Comparison of ENCODE assay signal across 8 cellular contexts in genomic region chr7:38358273-38358766, GRCh38.
DNase-seq lines count a peak whose midpoint lies in the region; ATAC-seq and TF ChIP-seq lines count a peak whose summit lies in the region.
"Not testable (repeated sequence)": the region's sequence is repeated elsewhere in the genome, so short reads cannot be mapped to it uniquely, and the experiment has no call there.

No MANE protein-coding gene starts in this region.

- H3K27ac ChIP-seq in DOHH2 (ENCODE audit: low read depth, low read length) = peak overlapping the region; percentile 44
- H3K27ac ChIP-seq in effector memory CD4-positive, alpha-beta T cell (ENCODE audit: insufficient read depth, low read length, poor library complexity, severe bottlenecking) = peak overlapping the region; percentile 84

- peak overlapping the region; percentile 72 for H3K4me2 ChIP-seq in DOHH2 (ENCODE audit: low read length)

- H3K36me3 Mint-ChIP-seq in activated T-helper 1 cell treated with anti-CD3 and anti-CD28 coated beads, Interleukin-12 subunit alpha, Interleukin-12 subunit beta, Interleukin-2, Interleukin-4 antibody, amounts not matched to agents 30 ng/mL and 10 ng/mL and 1 ng/mL, durations not matched to agents 14 hours and 24 hours and 36 hours (ENCODE audit: low read depth) = peaks cover 15% of the 10 kb centered on the region
- peaks cover 19% of the 10 kb centered on the region for H3K36me3 Mint-ChIP-seq in stimulated activated naive CD8-positive, alpha-beta T cell treated with anti-CD3 and anti-CD28 coated beads, Interleukin-15, Interleukin-2, amounts not matched to agents 100 ng/mL and 50 ng/mL, for 24 hours (ENCODE audit: low read depth)

- DNase-seq in Kasumi-1 (lab: John Stamatoyannopoulos, UW) (peak; percentile 54 to 59), T-helper 22 cell (ENCODE audit: low read depth) (peak; percentile 26), myocyte (ENCODE audit: low read depth) (peak; percentile 30)
- DNase-seq in activated T-helper 1 cell treated with anti-CD3 and anti-CD28 coated beads, Interleukin-12 subunit alpha, Interleukin-12 subunit beta, Interleukin-2, Interleukin-4 antibody, amounts not matched to agents 30 ng/mL and 10 ng/mL and 1 ng/mL, durations not matched to agents 14 hours and 24 hours and 36 hours (ENCODE audit: low spot score) = peak; percentile 22
- not testable (repeated sequence) for DNase-seq in effector memory CD4-positive, alpha-beta T cell

- not testable (repeated sequence) for H3K36me3 ChIP-seq in DOHH2 (ENCODE audit: control insufficient read depth, low read length); effector memory CD4-positive, alpha-beta T cell (ENCODE audit: control insufficient read depth, insufficient read depth, low read length)

- H3K4me3 ChIP-seq in DOHH2 (ENCODE audit: low read length) = peak overlapping the region; percentile 69
- peak overlapping the region; percentile 35 for H3K4me3 ChIP-seq in effector memory CD4-positive, alpha-beta T cell (ENCODE audit: insufficient read depth, low read depth, low read length, poor library complexity, severe bottlenecking)

- H3K9me3 Mint-ChIP-seq in activated T-helper 1 cell treated with anti-CD3 and anti-CD28 coated beads, Interleukin-12 subunit alpha, Interleukin-12 subunit beta, Interleukin-2, Interleukin-4 antibody, amounts not matched to agents 30 ng/mL and 10 ng/mL and 1 ng/mL, durations not matched to agents 14 hours and 24 hours and 36 hours; stimulated activated naive CD8-positive, alpha-beta T cell treated with anti-CD3 and anti-CD28 coated beads, Interleukin-15, Interleukin-2, amounts not matched to agents 100 ng/mL and 50 ng/mL, for 24 hours: not testable (repeated sequence)

- not testable (repeated sequence) for H3F3A ChIP-seq in DOHH2 (ENCODE audit: control insufficient read depth, insufficient read depth)

- H4K20me1 ChIP-seq in DOHH2 (ENCODE audit: control insufficient read depth, insufficient read depth, low read depth, low read length) = not testable (repeated sequence)

- not testable (repeated sequence) for H3K9me3 ChIP-seq in DOHH2 (ENCODE audit: control insufficient read depth, insufficient read depth, low read length); effector memory CD4-positive, alpha-beta T cell (ENCODE audit: control insufficient read depth, low read length)

- H3K4me1 Mint-ChIP-seq in activated T-helper 1 cell treated with anti-CD3 and anti-CD28 coated beads, Interleukin-12 subunit alpha, Interleukin-12 subunit beta, Interleukin-2, Interleukin-4 antibody, amounts not matched to agents 30 ng/mL and 10 ng/mL and 1 ng/mL, durations not matched to agents 14 hours and 24 hours and 36 hours (ENCODE audit: low read depth) = peaks cover 39% of the 10 kb centered on the region
- H3K4me1 Mint-ChIP-seq in stimulated activated naive CD8-positive, alpha-beta T cell treated with anti-CD3 and anti-CD28 coated beads, Interleukin-15, Interleukin-2, amounts not matched to agents 100 ng/mL and 50 ng/mL, for 24 hours (ENCODE audit: low read depth) = peaks cover 85% of the 10 kb centered on the region

- not testable (repeated sequence) for TF ChIP-seq CTCF in DOHH2 (IDR thresholded peaks at IDR 0.05; ENCODE audit: low read depth, low read length, poor library complexity, severe bottlenecking)

- peak overlapping the region; percentile 90 for H3K4me3 Mint-ChIP-seq in activated T-helper 1 cell treated with anti-CD3 and anti-CD28 coated beads, Interleukin-12 subunit alpha, Interleukin-12 subunit beta, Interleukin-2, Interleukin-4 antibody, amounts not matched to agents 30 ng/mL and 10 ng/mL and 1 ng/mL, durations not matched to agents 14 hours and 24 hours and 36 hours
- peak overlapping the region; percentile 93 for H3K4me3 Mint-ChIP-seq in stimulated activated naive CD8-positive, alpha-beta T cell treated with anti-CD3 and anti-CD28 coated beads, Interleukin-15, Interleukin-2, amounts not matched to agents 100 ng/mL and 50 ng/mL, for 24 hours

- ATAC-seq in GM21515 (IDR thresholded peaks at IDR 0.05; ENCODE audit: unreplicated experiment) = peak; percentile 32

- H3K79me2 ChIP-seq in DOHH2 (ENCODE audit: control insufficient read depth, low read length) = not testable (repeated sequence)

- H3K4me1 ChIP-seq in DOHH2 (ENCODE audit: control insufficient read depth, low read length) = peaks cover 41% of the 10 kb centered on the region
- not testable (repeated sequence) for H3K4me1 ChIP-seq in effector memory CD4-positive, alpha-beta T cell (ENCODE audit: control insufficient read depth, insufficient read depth, low read length, poor library complexity, severe bottlenecking)

- intact Hi-C loops in activated T-helper 1 cell treated with anti-CD3 and anti-CD28 coated beads, Interleukin-12 subunit alpha, Interleukin-12 subunit beta, Interleukin-2, Interleukin-4 antibody, amounts not matched to agents 30 ng/mL and 10 ng/mL and 1 ng/mL, durations not matched to agents 14 hours and 24 hours and 36 hours (cut with micrococcal nuclease) = loop anchor here (1.0 kb wide), 1 partner anchor 13 kb away; no protein-coding TSS in a partner anchor

- H3K27me3 ChIP-seq in DOHH2 (ENCODE audit: control insufficient read depth, low read length); effector memory CD4-positive, alpha-beta T cell (replicated peaks; ENCODE audit: control insufficient read depth, insufficient read depth, low read length, poor library complexity, severe bottlenecking): not testable (repeated sequence)

- peak overlapping the region; percentile 94 for H3K27ac Mint-ChIP-seq in activated T-helper 1 cell treated with anti-CD3 and anti-CD28 coated beads, Interleukin-12 subunit alpha, Interleukin-12 subunit beta, Interleukin-2, Interleukin-4 antibody, amounts not matched to agents 30 ng/mL and 10 ng/mL and 1 ng/mL, durations not matched to agents 14 hours and 24 hours and 36 hours
- H3K27ac Mint-ChIP-seq in stimulated activated naive CD8-positive, alpha-beta T cell treated with anti-CD3 and anti-CD28 coated beads, Interleukin-15, Interleukin-2, amounts not matched to agents 100 ng/mL and 50 ng/mL, for 24 hours = peak overlapping the region; percentile 97

- not testable (repeated sequence) for H3K27me3 Mint-ChIP-seq in activated T-helper 1 cell treated with anti-CD3 and anti-CD28 coated beads, Interleukin-12 subunit alpha, Interleukin-12 subunit beta, Interleukin-2, Interleukin-4 antibody, amounts not matched to agents 30 ng/mL and 10 ng/mL and 1 ng/mL, durations not matched to agents 14 hours and 24 hours and 36 hours (ENCODE audit: insufficient read depth); stimulated activated naive CD8-positive, alpha-beta T cell treated with anti-CD3 and anti-CD28 coated beads, Interleukin-15, Interleukin-2, amounts not matched to agents 100 ng/mL and 50 ng/mL, for 24 hours

- not testable (repeated sequence) for H3K9me2 ChIP-seq in DOHH2 (replicated peaks; ENCODE audit: control insufficient read depth, low read length)
